ENCODE assay signal across 1 cellular context in genomic region chr21:34126269-34126668, GRCh38.
TF ChIP-seq lines count a peak whose summit lies in the region.

No MANE protein-coding gene starts in this region.

TF ChIP-seq in HepG2, 621 proteins besides CTCF, POLR2A, EP300 and RAD21:
- TF ChIP-seq, protein P1, sequence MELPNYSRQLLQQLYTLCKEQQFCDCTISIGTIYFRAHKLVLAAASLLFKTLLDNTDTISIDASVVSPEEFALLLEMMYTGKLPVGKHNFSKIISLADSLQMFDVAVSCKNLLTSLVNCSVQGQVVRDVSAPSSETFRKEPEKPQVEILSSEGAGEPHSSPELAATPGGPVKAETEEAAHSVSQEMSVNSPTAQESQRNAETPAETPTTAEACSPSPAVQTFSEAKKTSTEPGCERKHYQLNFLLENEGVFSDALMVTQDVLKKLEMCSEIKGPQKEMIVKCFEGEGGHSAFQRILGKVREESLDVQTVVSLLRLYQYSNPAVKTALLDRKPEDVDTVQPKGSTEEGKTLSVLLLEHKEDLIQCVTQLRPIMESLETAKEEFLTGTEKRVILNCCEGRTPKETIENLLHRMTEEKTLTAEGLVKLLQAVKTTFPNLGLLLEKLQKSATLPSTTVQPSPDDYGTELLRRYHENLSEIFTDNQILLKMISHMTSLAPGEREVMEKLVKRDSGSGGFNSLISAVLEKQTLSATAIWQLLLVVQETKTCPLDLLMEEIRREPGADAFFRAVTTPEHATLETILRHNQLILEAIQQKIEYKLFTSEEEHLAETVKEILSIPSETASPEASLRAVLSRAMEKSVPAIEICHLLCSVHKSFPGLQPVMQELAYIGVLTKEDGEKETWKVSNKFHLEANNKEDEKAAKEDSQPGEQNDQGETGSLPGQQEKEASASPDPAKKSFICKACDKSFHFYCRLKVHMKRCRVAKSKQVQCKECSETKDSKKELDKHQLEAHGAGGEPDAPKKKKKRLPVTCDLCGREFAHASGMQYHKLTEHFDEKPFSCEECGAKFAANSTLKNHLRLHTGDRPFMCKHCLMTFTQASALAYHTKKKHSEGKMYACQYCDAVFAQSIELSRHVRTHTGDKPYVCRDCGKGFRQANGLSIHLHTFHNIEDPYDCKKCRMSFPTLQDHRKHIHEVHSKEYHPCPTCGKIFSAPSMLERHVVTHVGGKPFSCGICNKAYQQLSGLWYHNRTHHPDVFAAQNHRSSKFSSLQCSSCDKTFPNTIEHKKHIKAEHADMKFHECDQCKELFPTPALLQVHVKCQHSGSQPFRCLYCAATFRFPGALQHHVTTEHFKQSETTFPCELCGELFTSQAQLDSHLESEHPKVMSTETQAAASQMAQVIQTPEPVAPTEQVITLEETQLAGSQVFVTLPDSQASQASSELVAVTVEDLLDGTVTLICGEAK (IDR thresholded peaks at IDR 0.05): no peak
- TF ChIP-seq, protein P1 (CRISPR knock-in tag; IDR thresholded peaks at IDR 0.05): no peak
- no peak for TF ChIP-seq ZNF17 (CRISPR knock-in tag; IDR thresholded peaks at IDR 0.05)
- TF ChIP-seq FIP1L1 (IDR thresholded peaks at IDR 0.05; ENCODE audit: borderline replicate concordance, insufficient read depth, low read depth, low read length): no peak
- TF ChIP-seq IRF1 (CRISPR knock-in tag; IDR thresholded peaks at IDR 0.05; ENCODE audit: low read depth): no peak
- no peak for TF ChIP-seq ZNF780A (CRISPR knock-in tag; IDR thresholded peaks at IDR 0.05)
- TF ChIP-seq ZNF264 (CRISPR knock-in tag; IDR thresholded peaks at IDR 0.05): no peak
- no peak for TF ChIP-seq ZBTB8A (CRISPR knock-in tag; IDR thresholded peaks at IDR 0.05; ENCODE audit: borderline replicate concordance, low read depth)
- TF ChIP-seq FOXK1 (CRISPR knock-in tag; IDR thresholded peaks at IDR 0.05; ENCODE audit: borderline replicate concordance, low read depth): no peak
- TF ChIP-seq, protein P2, sequence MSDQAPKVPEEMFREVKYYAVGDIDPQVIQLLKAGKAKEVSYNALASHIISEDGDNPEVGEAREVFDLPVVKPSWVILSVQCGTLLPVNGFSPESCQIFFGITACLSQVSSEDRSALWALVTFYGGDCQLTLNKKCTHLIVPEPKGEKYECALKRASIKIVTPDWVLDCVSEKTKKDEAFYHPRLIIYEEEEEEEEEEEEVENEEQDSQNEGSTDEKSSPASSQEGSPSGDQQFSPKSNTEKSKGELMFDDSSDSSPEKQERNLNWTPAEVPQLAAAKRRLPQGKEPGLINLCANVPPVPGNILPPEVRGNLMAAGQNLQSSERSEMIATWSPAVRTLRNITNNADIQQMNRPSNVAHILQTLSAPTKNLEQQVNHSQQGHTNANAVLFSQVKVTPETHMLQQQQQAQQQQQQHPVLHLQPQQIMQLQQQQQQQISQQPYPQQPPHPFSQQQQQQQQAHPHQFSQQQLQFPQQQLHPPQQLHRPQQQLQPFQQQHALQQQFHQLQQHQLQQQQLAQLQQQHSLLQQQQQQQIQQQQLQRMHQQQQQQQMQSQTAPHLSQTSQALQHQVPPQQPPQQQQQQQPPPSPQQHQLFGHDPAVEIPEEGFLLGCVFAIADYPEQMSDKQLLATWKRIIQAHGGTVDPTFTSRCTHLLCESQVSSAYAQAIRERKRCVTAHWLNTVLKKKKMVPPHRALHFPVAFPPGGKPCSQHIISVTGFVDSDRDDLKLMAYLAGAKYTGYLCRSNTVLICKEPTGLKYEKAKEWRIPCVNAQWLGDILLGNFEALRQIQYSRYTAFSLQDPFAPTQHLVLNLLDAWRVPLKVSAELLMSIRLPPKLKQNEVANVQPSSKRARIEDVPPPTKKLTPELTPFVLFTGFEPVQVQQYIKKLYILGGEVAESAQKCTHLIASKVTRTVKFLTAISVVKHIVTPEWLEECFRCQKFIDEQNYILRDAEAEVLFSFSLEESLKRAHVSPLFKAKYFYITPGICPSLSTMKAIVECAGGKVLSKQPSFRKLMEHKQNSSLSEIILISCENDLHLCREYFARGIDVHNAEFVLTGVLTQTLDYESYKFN (CRISPR knock-in tag; conservative IDR thresholded peaks at IDR 0.05): no peak
- TF ChIP-seq ZNF235 (CRISPR knock-in tag; IDR thresholded peaks at IDR 0.05; ENCODE audit: borderline replicate concordance): no peak
- TF ChIP-seq BATF2 (CRISPR knock-in tag; IDR thresholded peaks at IDR 0.05): no peak
- no peak for TF ChIP-seq JUNB (CRISPR knock-in tag; IDR thresholded peaks at IDR 0.05; ENCODE audit: borderline replicate concordance)
- TF ChIP-seq STAG1 (CRISPR knock-in tag; IDR thresholded peaks at IDR 0.05): no peak
- no peak for TF ChIP-seq RAD51 (IDR thresholded peaks at IDR 0.05; ENCODE audit: borderline replicate concordance)
- TF ChIP-seq KDM5A (IDR thresholded peaks at IDR 0.05; ENCODE audit: borderline replicate concordance, low read length): no peak
- TF ChIP-seq, protein P3, sequence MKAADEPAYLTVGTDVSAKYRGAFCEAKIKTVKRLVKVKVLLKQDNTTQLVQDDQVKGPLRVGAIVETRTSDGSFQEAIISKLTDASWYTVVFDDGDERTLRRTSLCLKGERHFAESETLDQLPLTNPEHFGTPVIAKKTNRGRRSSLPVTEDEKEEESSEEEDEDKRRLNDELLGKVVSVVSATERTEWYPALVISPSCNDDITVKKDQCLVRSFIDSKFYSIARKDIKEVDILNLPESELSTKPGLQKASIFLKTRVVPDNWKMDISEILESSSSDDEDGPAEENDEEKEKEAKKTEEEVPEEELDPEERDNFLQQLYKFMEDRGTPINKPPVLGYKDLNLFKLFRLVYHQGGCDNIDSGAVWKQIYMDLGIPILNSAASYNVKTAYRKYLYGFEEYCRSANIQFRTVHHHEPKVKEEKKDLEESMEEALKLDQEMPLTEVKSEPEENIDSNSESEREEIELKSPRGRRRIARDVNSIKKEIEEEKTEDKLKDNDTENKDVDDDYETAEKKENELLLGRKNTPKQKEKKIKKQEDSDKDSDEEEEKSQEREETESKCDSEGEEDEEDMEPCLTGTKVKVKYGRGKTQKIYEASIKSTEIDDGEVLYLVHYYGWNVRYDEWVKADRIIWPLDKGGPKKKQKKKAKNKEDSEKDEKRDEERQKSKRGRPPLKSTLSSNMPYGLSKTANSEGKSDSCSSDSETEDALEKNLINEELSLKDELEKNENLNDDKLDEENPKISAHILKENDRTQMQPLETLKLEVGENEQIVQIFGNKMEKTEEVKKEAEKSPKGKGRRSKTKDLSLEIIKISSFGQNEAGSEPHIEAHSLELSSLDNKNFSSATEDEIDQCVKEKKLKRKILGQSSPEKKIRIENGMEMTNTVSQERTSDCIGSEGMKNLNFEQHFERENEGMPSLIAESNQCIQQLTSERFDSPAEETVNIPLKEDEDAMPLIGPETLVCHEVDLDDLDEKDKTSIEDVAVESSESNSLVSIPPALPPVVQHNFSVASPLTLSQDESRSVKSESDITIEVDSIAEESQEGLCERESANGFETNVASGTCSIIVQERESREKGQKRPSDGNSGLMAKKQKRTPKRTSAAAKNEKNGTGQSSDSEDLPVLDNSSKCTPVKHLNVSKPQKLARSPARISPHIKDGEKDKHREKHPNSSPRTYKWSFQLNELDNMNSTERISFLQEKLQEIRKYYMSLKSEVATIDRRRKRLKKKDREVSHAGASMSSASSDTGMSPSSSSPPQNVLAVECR (CRISPR knock-in tag; IDR thresholded peaks at IDR 0.05; ENCODE audit: borderline replicate concordance): no peak
